In genomic region chr6:157757430-157758403, GRCh38 we compare ENCODE assay signal across 1 cellular context.
TF ChIP-seq lines count a peak whose summit lies in the region.

No MANE protein-coding gene starts in this region.

TF ChIP-seq in H1, 55 proteins besides CTCF, POLR2A, EP300 and RAD21 (continued from another document):
- TF ChIP-seq E2F6 (IDR thresholded peaks at IDR 0.05) (no peak), SUZ12 (IDR thresholded peaks at IDR 0.05; ENCODE audit: low read length) (no peak), KDM1A (IDR thresholded peaks at IDR 0.05; ENCODE audit: borderline replicate concordance, low read length) (no peak), MAFK (IDR thresholded peaks at IDR 0.05; ENCODE audit: low read depth, low read length) (no peak), KDM4A (IDR thresholded peaks at IDR 0.05; ENCODE audit: low read depth, low read length, severe bottlenecking) (no peak), ASH2L (IDR thresholded peaks at IDR 0.05; ENCODE audit: low read length) (no peak), FOSL1 (IDR thresholded peaks at IDR 0.05; ENCODE audit: insufficient read depth, low read depth, low read length) (no peak)
- TF ChIP-seq, protein P1, sequence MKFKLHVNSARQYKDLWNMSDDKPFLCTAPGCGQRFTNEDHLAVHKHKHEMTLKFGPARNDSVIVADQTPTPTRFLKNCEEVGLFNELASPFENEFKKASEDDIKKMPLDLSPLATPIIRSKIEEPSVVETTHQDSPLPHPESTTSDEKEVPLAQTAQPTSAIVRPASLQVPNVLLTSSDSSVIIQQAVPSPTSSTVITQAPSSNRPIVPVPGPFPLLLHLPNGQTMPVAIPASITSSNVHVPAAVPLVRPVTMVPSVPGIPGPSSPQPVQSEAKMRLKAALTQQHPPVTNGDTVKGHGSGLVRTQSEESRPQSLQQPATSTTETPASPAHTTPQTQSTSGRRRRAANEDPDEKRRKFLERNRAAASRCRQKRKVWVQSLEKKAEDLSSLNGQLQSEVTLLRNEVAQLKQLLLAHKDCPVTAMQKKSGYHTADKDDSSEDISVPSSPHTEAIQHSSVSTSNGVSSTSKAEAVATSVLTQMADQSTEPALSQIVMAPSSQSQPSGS (IDR thresholded peaks at IDR 0.05; ENCODE audit: low read length) = no peak
